2 cellular contexts compared by ENCODE assay signal in genomic region chr5:107269256-107269655, GRCh38.
TF ChIP-seq lines count a peak whose summit lies in the region.

No MANE protein-coding gene starts in this region.

TF ChIP-seq in GM23338, 12 proteins besides CTCF, POLR2A, EP300 and RAD21 (continued from another document):
- peak; percentile 14; the same call in 1 of the 2 replicates for TF ChIP-seq ZNF462 (CRISPR knock-in tag; IDR thresholded peaks at IDR 0.05)
- no peak for TF ChIP-seq NANOG (IDR thresholded peaks at IDR 0.05; ENCODE audit: borderline replicate concordance)

TF ChIP-seq in WTC11, 78 proteins besides CTCF, POLR2A, EP300 and RAD21:
- TF ChIP-seq FOXP4 (CRISPR knock-in tag; IDR thresholded peaks at IDR 0.05), result no peak
- TF ChIP-seq E2F1 (CRISPR knock-in tag; IDR thresholded peaks at IDR 0.05), result no peak
- TF ChIP-seq ATF1 (CRISPR knock-in tag; IDR thresholded peaks at IDR 0.05), result no peak
- no peak for TF ChIP-seq E2F4 (CRISPR knock-in tag; IDR thresholded peaks at IDR 0.05; ENCODE audit: borderline replicate concordance, low read depth)
- TF ChIP-seq ESRRA (CRISPR knock-in tag; IDR thresholded peaks at IDR 0.05; ENCODE audit: borderline replicate concordance), result no peak
TF ChIP-seq in WTC11: peak in this region for 0.
